In genomic region chr14:56176530-56176929, GRCh38 we compare ENCODE assay signal across 16 cellular contexts. TPM values are rescaled to one million over a fixed set of nuclear protein-coding genes. Genes with fewer than 3 reads are reported as not detected.
DNase-seq lines count a peak whose midpoint lies in the region; ATAC-seq, FAIRE-seq and TF ChIP-seq lines count a peak whose summit lies in the region.
"Had no signal": no experiment of that assay in that cellular context is flagged by ENCODE, and none has a peak within 500 bp of the region (broad histone marks: within the 10 kb centered on the region; RNA-seq: fewer than 3 reads in every experiment).

No MANE protein-coding gene starts in this region.

- FAIRE-seq in bronchial epithelial cell (lab: Jason Lieb, UNC), result peak; percentile 73
- FAIRE-seq: H54, HepG2 had no signal

- DNase-seq in NCI-H345 (lab: John Stamatoyannopoulos, UW) (peak; percentile 17), NCI-H345 treated with DMSO at 0.1 percent for 48 hours (lab: John Stamatoyannopoulos, UW; ENCODE audit: unreplicated experiment) (no peak), NCI-H69 (lab: John Stamatoyannopoulos, UW) (peak; percentile 32), bronchial epithelial cell (ENCODE audit: low read depth) (no peak), T-helper 2 cell (no peak), RPMI8226 (no peak)
- DNase-seq: C1 segment of cervical spinal cord, EL, HFFc6, MG63, NCI-H1105, NCI-H1694, PC-3 had no signal

- H3K36me3 ChIP-seq in bronchial epithelial cell (ENCODE audit: control insufficient read depth, insufficient read depth, low read length), result no peaks in the 10 kb centered on the region
- H3K36me3 ChIP-seq: MG63 had no signal

- ATAC-seq in HG03342 (IDR thresholded peaks at IDR 0.05; ENCODE audit: unreplicated experiment), result no peak
- ATAC-seq: HepG2, PC-3 had no signal

- H3K4me3 ChIP-seq in bronchial epithelial cell (ENCODE audit: low read depth, low read length), result no peak overlapping the region
- H3K4me3 ChIP-seq: MG63 had no signal

- no peak for TF ChIP-seq CTCF in bronchial epithelial cell (IDR thresholded peaks at IDR 0.05; ENCODE audit: insufficient read depth, low read length, severe bottlenecking)

- no peaks in the 10 kb centered on the region for H3K27me3 ChIP-seq in bronchial epithelial cell (ENCODE audit: control insufficient read depth, insufficient read depth, low read length)
- H3K27me3 ChIP-seq: MG63 had no signal

RNA-seq across cellular contexts. Expression of gene PELI2, which starts 58.3 kb away (rescaled TPM):
- 1.7 and 2.1 TPM in 2 replicates for total RNA-seq in bronchial epithelial cell
- total RNA-seq: HepG2 had no signal

Comparison
In these comparisons a context has a peak if more than half of its experiments do, and no peak if none do; other contexts are left out.
1. DNase-seq: peak in NCI-H345 (single experiment) and NCI-H69 (single experiment); none in NCI-H345 treated with DMSO at 0.1 percent for 48 hours (single experiment), bronchial epithelial cell (single experiment), T-helper 2 cell (0 of 5) and RPMI8226 (single experiment).